ENCODE assay signal across 1 cellular context in genomic region chr9:98132158-98132557, GRCh38.
TF ChIP-seq lines count a peak whose summit lies in the region.

No MANE protein-coding gene starts in this region.

TF ChIP-seq in SK-N-SH treated with all-trans-retinoic acid at 6 μM for 48 hours, 23 proteins besides CTCF, POLR2A, EP300 and RAD21 (continued from another document):
- TF ChIP-seq POU6F1 (CRISPR knock-in tag; IDR thresholded peaks at IDR 0.05; ENCODE audit: borderline replicate concordance, low read depth) (no peak), PPARA (CRISPR knock-in tag; IDR thresholded peaks at IDR 0.05; ENCODE audit: borderline replicate concordance) (no peak), ZC3H10 (CRISPR knock-in tag; IDR thresholded peaks at IDR 0.05) (no peak), PATZ1 (CRISPR knock-in tag; IDR thresholded peaks at IDR 0.05; ENCODE audit: borderline replicate concordance) (no peak), ZFP30 (CRISPR knock-in tag; IDR thresholded peaks at IDR 0.05) (no peak)
